Comparison of ENCODE assay signal across 20 cellular contexts in genomic region chr20:36490191-36490590, GRCh38. TPM values are rescaled to one million over a fixed set of nuclear protein-coding genes. Genes with fewer than 3 reads are reported as not detected.
DNase-seq lines count a peak whose midpoint lies in the region; ATAC-seq, FAIRE-seq and TF ChIP-seq lines count a peak whose summit lies in the region.
"Had no signal": no experiment of that assay in that cellular context is flagged by ENCODE, and none has a peak within 500 bp of the region (broad histone marks: within the 10 kb centered on the region; RNA-seq: fewer than 3 reads in every experiment).

No MANE protein-coding gene starts in this region.

- POLR2A ChIA-PET in RWPE1 (lab: Yijun Ruan, JAX; ENCODE audit: low non-redundant PET) = interaction anchor here (1.1 kb wide), 1 partner anchor 20 kb away, joined by 3 read pairs; no protein-coding TSS in a partner anchor

- no peak overlapping the region for H3K4me3 Mint-ChIP-seq in CD4-positive, CD25-positive, alpha-beta regulatory T cell
- H3K4me3 Mint-ChIP-seq in effector memory CD8-positive, alpha-beta T cell = no peak overlapping the region
- H3K4me3 Mint-ChIP-seq: neural progenitor cell had no signal

- TF ChIP-seq POLR2A in sigmoid colon (IDR thresholded peaks at IDR 0.05) (no peak), GM12891 (IDR thresholded peaks at IDR 0.05; ENCODE audit: low read depth, low read length) (no peak), transverse colon (IDR thresholded peaks at IDR 0.05) (no peak)

- CTCF ChIA-PET in RWPE1 (lab: Yijun Ruan, JAX) = interaction anchor here (0.7 to 0.8 kb wide), 2 partner anchors 255 to 256 kb away, joined by 4 read pairs; no protein-coding TSS in a partner anchor

- no peaks in the 10 kb centered on the region for H3K27me3 Mint-ChIP-seq in CD4-positive, CD25-positive, alpha-beta regulatory T cell
- no peaks in the 10 kb centered on the region for H3K27me3 Mint-ChIP-seq in effector memory CD8-positive, alpha-beta T cell
- H3K27me3 Mint-ChIP-seq: T-cell had no signal

- H3K9me3 Mint-ChIP-seq in CD4-positive, CD25-positive, alpha-beta regulatory T cell = no peaks in the 10 kb centered on the region
- no peaks in the 10 kb centered on the region for H3K9me3 Mint-ChIP-seq in effector memory CD8-positive, alpha-beta T cell
- H3K9me3 Mint-ChIP-seq: neural progenitor cell, T-cell had no signal

- FAIRE-seq in GM12891 (lab: Jason Lieb, UNC) = no peak

- no peaks in the 10 kb centered on the region for H3K27me3 ChIP-seq in CD4-positive, CD25-positive, alpha-beta regulatory T cell (ENCODE audit: control insufficient read depth, insufficient read depth, low read length)
- H3K27me3 ChIP-seq in sigmoid colon (no peaks in the 10 kb centered on the region), transverse colon (no peaks in the 10 kb centered on the region)
- H3K27me3 ChIP-seq: neural progenitor cell had no signal

- H3K36me3 ChIP-seq in CD4-positive, CD25-positive, alpha-beta regulatory T cell (ENCODE audit: control insufficient read depth, insufficient read depth, low read length) = peaks cover 4% of the 10 kb centered on the region
- no peaks in the 10 kb centered on the region for H3K36me3 ChIP-seq in sigmoid colon
- no peaks in the 10 kb centered on the region for H3K36me3 ChIP-seq in transverse colon
- H3K36me3 ChIP-seq: neural progenitor cell had no signal

- no peak overlapping the region for H3K4me3 ChIP-seq in CD4-positive, CD25-positive, alpha-beta regulatory T cell (ENCODE audit: low read depth, low read length)
- H3K4me3 ChIP-seq in sigmoid colon (no peak overlapping the region), transverse colon (no peak overlapping the region)
- H3K4me3 ChIP-seq: neural progenitor cell had no signal

- H3K4me1 Mint-ChIP-seq in CD4-positive, CD25-positive, alpha-beta regulatory T cell = peaks cover 0 to 64% (median 36%) of the 10 kb centered on the region in 4 donors
- peaks cover 54 to 55% of the 10 kb centered on the region in 2 donors for H3K4me1 Mint-ChIP-seq in effector memory CD8-positive, alpha-beta T cell (ENCODE audit: low read depth in 2 of 2)

- peaks cover 5% of the 10 kb centered on the region for H3K36me3 Mint-ChIP-seq in CD4-positive, CD25-positive, alpha-beta regulatory T cell
- peaks cover 3% of the 10 kb centered on the region for H3K36me3 Mint-ChIP-seq in effector memory CD8-positive, alpha-beta T cell (ENCODE audit: insufficient read depth)
- H3K36me3 Mint-ChIP-seq: T-cell had no signal

- intact Hi-C loops in sigmoid colon (cut with DNase I) (no loop called here), transverse colon (cut with DNase I; ENCODE audit: low total_unique reads) (no loop called here)

- TF ChIP-seq CTCF in RWPE1 (conservative IDR thresholded peaks at IDR 0.05; ENCODE audit: low read depth) (no peak), sigmoid colon (IDR thresholded peaks at IDR 0.05) (no peak), transverse colon (IDR thresholded peaks at IDR 0.05) (no peak)

- TF ChIP-seq EP300 in sigmoid colon (IDR thresholded peaks at IDR 0.05) (no peak), transverse colon (IDR thresholded peaks at IDR 0.05; ENCODE audit: low read depth) (no peak)

- H3K4me1 ChIP-seq in CD4-positive, CD25-positive, alpha-beta regulatory T cell (ENCODE audit: control insufficient read depth, insufficient read depth, low read length, poor library complexity, severe bottlenecking) = peaks cover 24% of the 10 kb centered on the region
- peaks cover 0 to 96% (median 85%) of the 10 kb centered on the region in 4 donors for H3K4me1 ChIP-seq in sigmoid colon
- peaks cover 24 to 46% (median 28%) of the 10 kb centered on the region in 4 donors for H3K4me1 ChIP-seq in transverse colon
- H3K4me1 ChIP-seq: neural progenitor cell had no signal

- H3K27ac Mint-ChIP-seq in CD4-positive, CD25-positive, alpha-beta regulatory T cell = peak overlapping the region in 2 of 3 donors; percentile 26 to 79
- peak overlapping the region; percentile 82 to 90 for H3K27ac Mint-ChIP-seq in effector memory CD8-positive, alpha-beta T cell

- H3K27ac ChIP-seq in CD4-positive, CD25-positive, alpha-beta regulatory T cell (ENCODE audit: insufficient read depth, low read length, poor library complexity, severe bottlenecking) = no peak overlapping the region
- H3K27ac ChIP-seq in RWPE1 = peak overlapping the region; percentile 90
- H3K27ac ChIP-seq in sigmoid colon = peak overlapping the region; percentile 31 to 51 (median 33)
- peak overlapping the region in 1 of 4 donors; percentile 31 for H3K27ac ChIP-seq in transverse colon
- H3K27ac ChIP-seq: KMS-11, neural progenitor cell had no signal

- no peak for DNase-seq in CD4-positive, CD25-positive, alpha-beta regulatory T cell
- DNase-seq in RWPE1 (ENCODE audit: low spot score) (no peak), sigmoid colon (no peak), GM12891 (ENCODE audit: insufficient read length, low spot score) (no peak), transverse colon (no peak), NCI-H526 (lab: John Stamatoyannopoulos, UW) (no peak), H4 (ENCODE audit: low spot score) (no peak)
- DNase-seq in effector memory CD8-positive, alpha-beta T cell = no peak
- DNase-seq: activated gamma-delta T cell treated with Interleukin-2 at 50 U/mL for 16 hours; cerebellar nuclear complex; DMS153; GF-D8; NCI-H1092 treated with DMSO at 0.1 percent for 48 hours; NCI-H2029; NCI-H345; stimulated activated CD8-positive, alpha-beta memory T cell treated with anti-CD3 and anti-CD28 coated beads, Interleukin-4, amount 100 ng/mL, for 48 hours; T-cell had no signal

- in situ Hi-C loops in transverse colon (cut with MboI; ENCODE audit: low pct_ligation_motif_present in 1 of 4, low pct_unique_long_range_greater_than_20kb in 1 of 4, low sequenced_read_pairs in 3 of 4) = no loop called here

- 88 to 90% methylated on average over 1 of the region's 1 CpG for WGBS in sigmoid colon, 2 donors
- 93% methylated on average over 1 of the region's 1 CpG; no CpG with 5 or more reads in 1 of the 2 donors for WGBS in transverse colon (ENCODE audit: low coverage in 1 of 2), 2 donors

- no peak for ATAC-seq in CD4-positive, CD25-positive, alpha-beta regulatory T cell (ENCODE audit: low read depth in 2 of 2)
- no peak for ATAC-seq in effector memory CD8-positive, alpha-beta T cell (replicated peaks)
- ATAC-seq: left lobe of liver, T-cell had no signal

- H3K9me3 ChIP-seq in CD4-positive, CD25-positive, alpha-beta regulatory T cell (ENCODE audit: control insufficient read depth in 2 of 2, low read length in 2 of 2) = no peaks in the 10 kb centered on the region
- H3K9me3 ChIP-seq in sigmoid colon (no peaks in the 10 kb centered on the region), transverse colon (no peaks in the 10 kb centered on the region)

TF ChIP-seq in GM12891, 5 proteins besides CTCF, POLR2A, EP300 and RAD21:
- TF ChIP-seq POU2F2 (IDR thresholded peaks at IDR 0.05; ENCODE audit: low read depth, low read length) (no peak), PAX5 (IDR thresholded peaks at IDR 0.05; ENCODE audit: insufficient read depth, low read length, severe bottlenecking) (no peak), TAF1 (IDR thresholded peaks at IDR 0.05; ENCODE audit: low read depth, low read length) (no peak), POLR2AphosphoS5 (IDR thresholded peaks at IDR 0.05; ENCODE audit: low read depth, low read length) (no peak), SPI1 (IDR thresholded peaks at IDR 0.05; ENCODE audit: low read depth, low read length) (no peak)
TF ChIP-seq in GM12891: peak in this region for 0.

RNA-seq across cellular contexts. Expression of gene MYL9, which starts 51.1 kb away (rescaled TPM):
- 7.7 TPM for total RNA-seq in CD4-positive, CD25-positive, alpha-beta regulatory T cell
- polyA plus RNA-seq in CD4-positive, CD25-positive, alpha-beta regulatory T cell = not detected
- total RNA-seq in sigmoid colon (1,000 to 10,000 TPM; 1,167 to 2,082 (median 1,738) TPM), transverse colon (100 to 1,000 TPM; 156 to 974 (median 332) TPM)
- 100 to 1,000 TPM in 2 of 3 donors, 10 to 100 TPM in 1; 26.4 to 168 (median 105) TPM for polyA plus RNA-seq in sigmoid colon
- 16.3 TPM for polyA plus RNA-seq in GM12891 (2012; ENCODE audit: low read depth, missing spikeins)
- total RNA-seq in H4 (2014; rRNA removed; shearing (Covaris generic)) = not detected in 2 replicates

Comparison
In these comparisons a context has a peak if more than half of its experiments do, and no peak if none do; other contexts are left out.
1. RNA of gene MYL9, which starts 51.1 kb away (total RNA-seq): 1,167 to 2,082 TPM in sigmoid colon and 156 to 974 TPM in transverse colon; 7.7 TPM in CD4-positive, CD25-positive, alpha-beta regulatory T cell (single experiment) and not detected in H4; every median in the first group is over 10 times any median in the second.